In genomic region chrX:115093206-115093605, GRCh38 we compare ENCODE assay signal across 28 cellular contexts.
"Had no signal": no experiment of that assay in that cellular context is flagged by ENCODE, and none has a peak within 500 bp of the region (broad histone marks: within the 10 kb centered on the region; RNA-seq: fewer than 3 reads in every experiment).

No MANE protein-coding gene starts in this region.

- H3K4me3 ChIP-seq: breast epithelium, right lobe of liver, skin epidermis, testis, transverse colon had no signal

- H3K9me3 Mint-ChIP-seq: activated naive CD4-positive, alpha-beta T cell treated with anti-CD3 and anti-CD28 coated beads, Interleukin-2, amount 10 ng/mL, durations not matched to agents 7 days and 5 days; activated naive CD8-positive, alpha-beta T cell treated with anti-CD3 and anti-CD28 coated beads, Interleukin-2, amount 10 ng/mL, durations not matched to agents 7 days and 5 days had no signal

- H3K9me3 ChIP-seq: testis, transverse colon had no signal

- H3K4me1 ChIP-seq: breast epithelium, right lobe of liver, testis, transverse colon had no signal

- H3K27me3 ChIP-seq: right lobe of liver, testis, transverse colon had no signal

- H3K4me3 Mint-ChIP-seq: activated naive CD4-positive, alpha-beta T cell treated with anti-CD3 and anti-CD28 coated beads, Interleukin-2, amount 10 ng/mL, durations not matched to agents 7 days and 5 days; activated naive CD8-positive, alpha-beta T cell treated with anti-CD3 and anti-CD28 coated beads, Interleukin-2, amount 10 ng/mL, durations not matched to agents 7 days and 5 days; immature natural killer cell; natural killer cell treated with Interleukin-12 subunit alpha and Interleukin-12 subunit beta and Interleukin-15 and Interleukin-18, amount 100 ng/mL, for 72 hours; T-helper 1 cell treated with Interleukin-12 subunit alpha and Interleukin-12 subunit beta and Interleukin-4 antibody, amounts not matched to agents 30 μg/mL and 1 μg/mL, for 36 hours had no signal

- H3K27ac ChIP-seq: breast epithelium, right lobe of liver, skin epidermis, testis, transverse colon, VCaP had no signal

- H3K36me3 Mint-ChIP-seq: activated naive CD4-positive, alpha-beta T cell treated with anti-CD3 and anti-CD28 coated beads, Interleukin-2, amount 10 ng/mL, durations not matched to agents 7 days and 5 days; activated naive CD8-positive, alpha-beta T cell treated with anti-CD3 and anti-CD28 coated beads, Interleukin-2, amount 10 ng/mL, durations not matched to agents 7 days and 5 days; immature natural killer cell had no signal

- H3K36me3 ChIP-seq: right lobe of liver, transverse colon had no signal

- H3K27me3 Mint-ChIP-seq: activated naive CD4-positive, alpha-beta T cell treated with anti-CD3 and anti-CD28 coated beads, Interleukin-2, amount 10 ng/mL, durations not matched to agents 7 days and 5 days; activated naive CD8-positive, alpha-beta T cell treated with anti-CD3 and anti-CD28 coated beads, Interleukin-2, amount 10 ng/mL, durations not matched to agents 7 days and 5 days had no signal

- H3K4me1 Mint-ChIP-seq: activated naive CD4-positive, alpha-beta T cell treated with anti-CD3 and anti-CD28 coated beads, Interleukin-2, amount 10 ng/mL, durations not matched to agents 7 days and 5 days; activated naive CD8-positive, alpha-beta T cell treated with anti-CD3 and anti-CD28 coated beads, Interleukin-2, amount 10 ng/mL, durations not matched to agents 7 days and 5 days; immature natural killer cell had no signal

- DNase-seq: activated CD4-positive, alpha-beta T cell treated with anti-CD3 and anti-CD28 coated beads for 4 hours; activated CD4-positive, alpha-beta T cell treated with anti-CD3 and anti-CD28 coated beads, Interleukin-2, amount 50 U/mL, for 4 hours; activated CD8-positive, alpha-beta memory T cell treated with anti-CD3 and anti-CD28 coated beads for 24 hours; activated effector memory CD4-positive, alpha-beta T cell treated with Interleukin-2 at 50 U/mL for 16 hours; activated naive CD4-positive, alpha-beta T cell treated with anti-CD3 and anti-CD28 coated beads, Interleukin-2, amount 10 ng/mL, durations not matched to agents 7 days and 5 days; activated naive CD8-positive, alpha-beta T cell treated with anti-CD3 and anti-CD28 coated beads, Interleukin-2, amount 10 ng/mL, durations not matched to agents 7 days and 5 days; amniotic stem cell; central memory CD4-positive, alpha-beta T cell; dermis blood vessel endothelial cell; effector CD8-positive, alpha-beta T cell; head of caudate nucleus; hippocampal formation; immature natural killer cell; mesendoderm; posterior cingulate gyrus; right lobe of liver; stimulated activated CD4-positive, alpha-beta T cell treated with anti-CD3 and anti-CD28 coated beads, Interleukin-12 subunit alpha, Interleukin-12 subunit beta, amount 100 ng/mL, for 4 hours; stimulated activated CD4-positive, alpha-beta T cell treated with anti-CD3 and anti-CD28 coated beads, Interleukin-4, amount 100 ng/mL, for 1 hour; stimulated activated naive CD8-positive, alpha-beta T cell treated with anti-CD3 and anti-CD28 coated beads, Interleukin-15, Interleukin-2, amounts not matched to agents 100 U/mL and 50 U/mL, for 24 hours; SW 1271; T-helper 9 cell; testis; transverse colon had no signal

- H3K27ac Mint-ChIP-seq: activated naive CD4-positive, alpha-beta T cell treated with anti-CD3 and anti-CD28 coated beads, Interleukin-2, amount 10 ng/mL, durations not matched to agents 7 days and 5 days; activated naive CD8-positive, alpha-beta T cell treated with anti-CD3 and anti-CD28 coated beads, Interleukin-2, amount 10 ng/mL, durations not matched to agents 7 days and 5 days; immature natural killer cell; natural killer cell treated with Interleukin-12 subunit alpha and Interleukin-12 subunit beta and Interleukin-15 and Interleukin-18, amount 100 ng/mL, for 72 hours; T-helper 1 cell treated with Interleukin-12 subunit alpha and Interleukin-12 subunit beta and Interleukin-4 antibody, amounts not matched to agents 30 μg/mL and 1 μg/mL, for 36 hours had no signal
